In the genomic region with DNA sequence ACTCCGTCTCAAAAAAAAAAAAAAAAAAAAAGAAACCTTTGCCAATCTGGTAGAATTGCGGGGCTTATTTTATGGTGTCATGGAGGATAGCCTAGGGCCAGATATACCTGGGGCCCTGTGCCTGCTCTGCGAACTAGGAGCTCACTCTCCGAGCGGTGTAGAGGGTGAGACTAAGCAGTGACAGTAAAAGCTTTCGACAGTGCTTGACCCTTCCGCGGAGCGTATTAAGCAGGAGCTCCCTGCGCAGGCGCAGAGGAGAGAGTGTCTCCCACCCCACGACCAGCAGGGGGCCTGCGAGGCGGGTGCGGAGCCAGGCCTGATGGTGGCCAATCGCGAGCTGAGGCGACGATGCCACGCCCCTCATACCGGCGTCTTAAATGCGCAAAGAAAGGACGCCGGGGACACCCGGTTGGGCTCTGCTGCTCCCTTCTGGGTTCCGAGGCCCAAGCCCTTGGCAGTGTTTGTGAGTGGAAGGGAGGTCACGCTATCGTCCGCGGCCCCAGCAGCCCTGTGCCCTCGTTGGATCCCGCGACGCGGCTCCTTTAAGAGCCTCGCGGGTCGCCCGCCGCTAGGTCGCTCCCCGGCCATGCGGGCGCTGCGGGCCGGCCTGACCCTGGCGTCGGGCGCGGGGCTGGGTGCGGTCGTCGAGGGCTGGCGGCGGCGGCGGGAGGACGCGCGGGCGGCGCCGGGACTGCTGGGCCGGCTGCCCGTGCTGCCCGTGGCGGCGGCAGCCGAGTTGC, we compare ENCODE assay signal across 8 cellular contexts. TPM values are rescaled to one million over a fixed set of nuclear protein-coding genes. Genes with fewer than 3 reads are reported as not detected.
DNase-seq lines count a peak whose midpoint lies in the region; ATAC-seq, FAIRE-seq and TF ChIP-seq lines count a peak whose summit lies in the region.

A gene (plus strand): TSS at position 402 of the 740 bp plus-strand sequence. CDS start 185 bp downstream, at position 587.

- no peaks in the 10 kb centered on the region for H3K27me3 Mint-ChIP-seq in activated T-cell treated with anti-CD3 and anti-CD28 coated beads, Interleukin-2, amount 50 U/mL, for 72 hours (ENCODE audit: low read depth)

- H3K36me3 Mint-ChIP-seq in activated T-cell treated with anti-CD3 and anti-CD28 coated beads, Interleukin-2, amount 50 U/mL, for 72 hours (ENCODE audit: insufficient read depth in 2 of 2), result peaks cover 0 to 2% of the 10 kb centered on the region in 2 donors

- TF ChIP-seq CTCF in DOHH2 (IDR thresholded peaks at IDR 0.05; ENCODE audit: low read depth, low read length, poor library complexity, severe bottlenecking), result peak; percentile 87
- peak in 2 of 3 experiments; percentile 92 to 93 for TF ChIP-seq CTCF in esophagus muscularis mucosa (IDR thresholded peaks at IDR 0.05)

- H3K27ac ChIP-seq in DOHH2 (ENCODE audit: low read depth, low read length) (peak within 1 kb of the TSS; percentile 32; the same call in 1 of the 2 replicates), Karpas-422 (ENCODE audit: low read length) (peak within 1 kb of the TSS; percentile 45; the same call in 1 of the 2 replicates), esophagus muscularis mucosa (replicated peaks in 1 of 4) (peak within 1 kb of the TSS; percentile 87 to 94 (median 91)), muscle layer of duodenum (ENCODE audit: low read length) (no peak within 1 kb of the TSS)

- no peaks in the 10 kb centered on the region for H3K9me2 ChIP-seq in DOHH2 (replicated peaks; ENCODE audit: control insufficient read depth, low read length)
- no peaks in the 10 kb centered on the region for H3K9me2 ChIP-seq in Karpas-422 (replicated peaks; ENCODE audit: insufficient read depth, low read length)

- H3F3A ChIP-seq in DOHH2 (ENCODE audit: control insufficient read depth, insufficient read depth), result no peaks in the 10 kb centered on the region

- H2AFZ ChIP-seq in Karpas-422 (ENCODE audit: low read length), result peak within 1 kb of the TSS; percentile 98

- H3K79me2 ChIP-seq in DOHH2 (ENCODE audit: control insufficient read depth, low read length) (peaks cover 19% of the 10 kb centered on the region), Karpas-422 (ENCODE audit: low read length) (peaks cover 9% of the 10 kb centered on the region; the same call in 1 of the 2 replicates)

- H3K36me3 ChIP-seq in DOHH2 (ENCODE audit: control insufficient read depth, low read length) (peaks cover 42% of the 10 kb centered on the region), Karpas-422 (ENCODE audit: insufficient read depth, low read length) (no peaks in the 10 kb centered on the region), esophagus muscularis mucosa (peaks cover 9 to 31% (median 28%) of the 10 kb centered on the region in 4 donors), muscle layer of duodenum (ENCODE audit: control insufficient read depth in 1 of 2, insufficient read depth in 2 of 2, low read length in 2 of 2) (peaks cover 8 to 18% of the 10 kb centered on the region in 2 donors)

- peak; percentile 99 for DNase-seq in Karpas-422
- peak; percentile 92 for DNase-seq in RCC 7860 (ENCODE audit: low spot score)
- DNase-seq in activated T-cell treated with anti-CD3 and anti-CD28 coated beads, Interleukin-2, amount 50 U/mL, for 72 hours, result peak; percentile 98 to 99
- DNase-seq in esophagus muscularis mucosa (ENCODE audit: extremely low spot score), result peak; percentile 99
- DNase-seq in stimulated activated CD8-positive, alpha-beta memory T cell treated with anti-CD3 and anti-CD28 coated beads, Interleukin-7, amount 100 ng/mL, for 4 hours (ENCODE audit: low read depth in 2 of 2), result peak; percentile 94 to 95

- peak; percentile 88 for ATAC-seq in GM21737 (IDR thresholded peaks at IDR 0.05; ENCODE audit: unreplicated experiment)
- ATAC-seq in activated T-cell treated with anti-CD3 and anti-CD28 coated beads, Interleukin-2, amount 50 U/mL, for 72 hours (replicated peaks in 1 of 2), result peak; percentile 92 to 93

- peak within 1 kb of the TSS; percentile 83 for H3K9ac ChIP-seq in Karpas-422 (ENCODE audit: low read length)

- peak within 1 kb of the TSS; percentile 83 to 88 for H3K4me3 Mint-ChIP-seq in activated T-cell treated with anti-CD3 and anti-CD28 coated beads, Interleukin-2, amount 50 U/mL, for 72 hours

- H3K4me3 ChIP-seq in DOHH2 (ENCODE audit: low read length), result peak within 1 kb of the TSS; percentile 89
- H3K4me3 ChIP-seq in Karpas-422 (ENCODE audit: low read length), result peak within 1 kb of the TSS; percentile 89
- H3K4me3 ChIP-seq in esophagus muscularis mucosa, result peak within 1 kb of the TSS; percentile 62 to 88 (median 80)
- H3K4me3 ChIP-seq in muscle layer of duodenum (ENCODE audit: low read depth in 1 of 2, low read length in 2 of 2), result peak within 1 kb of the TSS; percentile 59 to 78

- TF ChIP-seq POLR2A in esophagus muscularis mucosa (IDR thresholded peaks at IDR 0.05; ENCODE audit: low read depth), result no peak

- no peaks in the 10 kb centered on the region for H3K9me3 ChIP-seq in DOHH2 (ENCODE audit: control insufficient read depth, insufficient read depth, low read length)
- no peaks in the 10 kb centered on the region for H3K9me3 ChIP-seq in Karpas-422 (ENCODE audit: low read length)
- H3K9me3 ChIP-seq in esophagus muscularis mucosa, result no peaks in the 10 kb centered on the region
- H3K9me3 ChIP-seq in muscle layer of duodenum (ENCODE audit: control insufficient read depth in 1 of 2, low read length in 2 of 2), result no peaks in the 10 kb centered on the region

- peaks cover 35% of the 10 kb centered on the region for H3K4me1 Mint-ChIP-seq in activated T-cell treated with anti-CD3 and anti-CD28 coated beads, Interleukin-2, amount 50 U/mL, for 72 hours (ENCODE audit: low read depth)

- peak; percentile 81 for FAIRE-seq in RCC 7860 (lab: Jason Lieb, UNC)

- H3K4me2 ChIP-seq in DOHH2 (ENCODE audit: low read length) (peak within 1 kb of the TSS; percentile 98), Karpas-422 (ENCODE audit: low read depth, low read length, poor library complexity, severe bottlenecking) (peak within 1 kb of the TSS; percentile 96)

- no peaks in the 10 kb centered on the region for H3K9me3 Mint-ChIP-seq in activated T-cell treated with anti-CD3 and anti-CD28 coated beads, Interleukin-2, amount 50 U/mL, for 72 hours

- H3K4me1 ChIP-seq in DOHH2 (ENCODE audit: control insufficient read depth, low read length), result peaks cover 29% of the 10 kb centered on the region
- H3K4me1 ChIP-seq in Karpas-422 (ENCODE audit: low read length), result peaks cover 26% of the 10 kb centered on the region
- peaks cover 13 to 22% (median 17%) of the 10 kb centered on the region in 4 donors for H3K4me1 ChIP-seq in esophagus muscularis mucosa
- H3K4me1 ChIP-seq in muscle layer of duodenum (ENCODE audit: control insufficient read depth in 1 of 2, insufficient read depth in 2 of 2, low read length in 2 of 2), result peaks cover 0 to 14% of the 10 kb centered on the region in 2 donors

- H3K27ac Mint-ChIP-seq in activated T-cell treated with anti-CD3 and anti-CD28 coated beads, Interleukin-2, amount 50 U/mL, for 72 hours, result no peak within 1 kb of the TSS

- 0% methylated on average over 8 of the region's 70 CpGs for WGBS in esophagus muscularis mucosa

- intact Hi-C loops in esophagus muscularis mucosa (cut with DNase I), result no loop called here

- no peaks in the 10 kb centered on the region for H3K27me3 ChIP-seq in DOHH2 (ENCODE audit: control insufficient read depth, low read length)
- no peaks in the 10 kb centered on the region for H3K27me3 ChIP-seq in Karpas-422 (ENCODE audit: low read length)
- H3K27me3 ChIP-seq in esophagus muscularis mucosa, result no peaks in the 10 kb centered on the region
- no peaks in the 10 kb centered on the region for H3K27me3 ChIP-seq in muscle layer of duodenum (ENCODE audit: low read depth, low read length)

- H4K20me1 ChIP-seq in DOHH2 (ENCODE audit: control insufficient read depth, insufficient read depth, low read depth, low read length), result no peaks in the 10 kb centered on the region
- H4K20me1 ChIP-seq in Karpas-422 (ENCODE audit: insufficient read depth, low read depth, low read length), result peaks cover 3% of the 10 kb centered on the region; the same call in 1 of the 2 replicates

- no peak for TF ChIP-seq EP300 in esophagus muscularis mucosa (IDR thresholded peaks at IDR 0.05)

RNA-seq across cellular contexts. Expression of the gene that starts here (rescaled TPM):
- 17.6 and 60.4 TPM in 2 replicates for total RNA-seq in Karpas-422 (2014; rRNA removed; shearing (Covaris generic); ENCODE audit: low replicate concordance)
- total RNA-seq in activated T-cell treated with anti-CD3 and anti-CD28 coated beads, Interleukin-2, amount 50 U/mL, for 72 hours, result 10 to 100 TPM; 12.7 to 15.0 TPM
- 10 to 100 TPM; 21.4 to 44.5 (median 37.5) TPM for total RNA-seq in esophagus muscularis mucosa
